Comparison of ENCODE assay signal across 11 cellular contexts in the genomic region with DNA sequence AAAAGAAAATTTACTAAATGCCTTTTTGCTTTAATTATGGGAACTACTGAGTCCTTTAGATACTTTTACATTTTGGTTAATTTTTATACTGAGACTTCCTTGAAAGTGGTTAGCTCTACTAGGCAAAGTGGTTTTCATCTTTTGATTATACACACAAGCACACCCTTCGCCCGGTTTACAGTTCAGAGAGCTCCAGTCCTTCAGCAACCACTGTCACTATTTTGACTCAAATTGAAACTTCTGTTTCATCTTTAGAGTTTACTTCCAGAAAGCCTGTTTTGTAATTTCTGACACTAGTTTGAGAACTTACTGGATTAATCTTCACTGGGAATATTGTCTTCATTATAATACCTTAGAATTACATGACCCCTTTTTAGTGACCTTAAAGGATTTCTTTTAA.
DNase-seq lines count a peak whose midpoint lies in the region; ATAC-seq and TF ChIP-seq lines count a peak whose summit lies in the region.
"Had no signal": no experiment of that assay in that cellular context is flagged by ENCODE, and none has a peak within 500 bp of the region (broad histone marks: within the 10 kb centered on the region; RNA-seq: fewer than 3 reads in every experiment).

No MANE protein-coding gene starts in this region.

- H3K9me2 ChIP-seq in GM23338 (ENCODE audit: insufficient read depth): no peaks in the 10 kb centered on the region

- POLR2A ChIA-PET in CD8-positive, alpha-beta memory T cell (lab: Charles Lee): no interaction called here

- H4K20me1 ChIP-seq in GM23338 (replicated peaks; ENCODE audit: insufficient read depth) (no peaks in the 10 kb centered on the region), neural progenitor cell (ENCODE audit: low read depth) (no peaks in the 10 kb centered on the region)

- no peaks in the 10 kb centered on the region for H3K27me3 Mint-ChIP-seq in CD8-positive, alpha-beta memory T cell
- H3K27me3 Mint-ChIP-seq in activated T-helper 1 cell treated with anti-CD3 and anti-CD28 coated beads, Interleukin-12 subunit alpha, Interleukin-12 subunit beta, Interleukin-2, Interleukin-4 antibody, amounts not matched to agents 30 ng/mL and 10 ng/mL and 1 ng/mL, durations not matched to agents 14 hours and 24 hours and 36 hours (ENCODE audit: insufficient read depth): no peaks in the 10 kb centered on the region
- H3K27me3 Mint-ChIP-seq in GM23338 (ENCODE audit: insufficient read depth, low read depth, poor library complexity) (peaks cover 2% of the 10 kb centered on the region), neural progenitor cell (ENCODE audit: insufficient read depth, low read depth) (no peaks in the 10 kb centered on the region)

- H3K27me3 ChIP-seq in CD8-positive, alpha-beta memory T cell (ENCODE audit: insufficient read depth, low read length, poor library complexity, severe bottlenecking): no peaks in the 10 kb centered on the region
- H3K27me3 ChIP-seq in GM23338 (ENCODE audit: insufficient read depth): no peaks in the 10 kb centered on the region
- H3K27me3 ChIP-seq in neural progenitor cell: no peaks in the 10 kb centered on the region
- no peaks in the 10 kb centered on the region for H3K27me3 ChIP-seq in foreskin keratinocyte

- peaks cover 22% of the 10 kb centered on the region for H3K4me1 ChIP-seq in CD8-positive, alpha-beta memory T cell (ENCODE audit: insufficient read depth, low read length)
- H3K4me1 ChIP-seq in GM23338 (ENCODE audit: insufficient read depth) (no peaks in the 10 kb centered on the region), neural progenitor cell (no peaks in the 10 kb centered on the region), foreskin keratinocyte (peaks cover 7% of the 10 kb centered on the region)

- H3K36me3 Mint-ChIP-seq in CD8-positive, alpha-beta memory T cell: peaks cover 0 to 16% (median 4%) of the 10 kb centered on the region in 3 donors
- H3K36me3 Mint-ChIP-seq in activated T-helper 1 cell treated with anti-CD3 and anti-CD28 coated beads, Interleukin-12 subunit alpha, Interleukin-12 subunit beta, Interleukin-2, Interleukin-4 antibody, amounts not matched to agents 30 ng/mL and 10 ng/mL and 1 ng/mL, durations not matched to agents 14 hours and 24 hours and 36 hours (ENCODE audit: low read depth): peaks cover 13% of the 10 kb centered on the region
- no peaks in the 10 kb centered on the region for H3K36me3 Mint-ChIP-seq in GM23338 (ENCODE audit: low read depth)
- H3K36me3 Mint-ChIP-seq in neural progenitor cell: no peaks in the 10 kb centered on the region

- H3K4me2 ChIP-seq in GM23338 (no peak overlapping the region), neural progenitor cell (no peak overlapping the region)

- H3K9ac ChIP-seq in neural progenitor cell: no peak overlapping the region

- H3K9me3 Mint-ChIP-seq in CD8-positive, alpha-beta memory T cell: no peaks in the 10 kb centered on the region
- H3K9me3 Mint-ChIP-seq in activated T-helper 1 cell treated with anti-CD3 and anti-CD28 coated beads, Interleukin-12 subunit alpha, Interleukin-12 subunit beta, Interleukin-2, Interleukin-4 antibody, amounts not matched to agents 30 ng/mL and 10 ng/mL and 1 ng/mL, durations not matched to agents 14 hours and 24 hours and 36 hours: no peaks in the 10 kb centered on the region
- H3K9me3 Mint-ChIP-seq in GM23338 (no peaks in the 10 kb centered on the region), neural progenitor cell (no peaks in the 10 kb centered on the region)

- H3K9me3 ChIP-seq in CD8-positive, alpha-beta memory T cell (ENCODE audit: low read length): no peaks in the 10 kb centered on the region
- H3K9me3 ChIP-seq in neural progenitor cell (ENCODE audit: low read depth): no peaks in the 10 kb centered on the region

- no peaks in the 10 kb centered on the region for H3K79me2 ChIP-seq in GM23338 (replicated peaks; ENCODE audit: insufficient read depth)
- no peaks in the 10 kb centered on the region for H3K79me2 ChIP-seq in neural progenitor cell (ENCODE audit: low read depth)

- ATAC-seq in HG03064 (IDR thresholded peaks at IDR 0.05; ENCODE audit: low read depth, unreplicated experiment): peak; percentile 91
- no peak for ATAC-seq in GM19324 (IDR thresholded peaks at IDR 0.05; ENCODE audit: low FRiP score, unreplicated experiment)
- no peak for ATAC-seq in GM23338
- no peak for ATAC-seq in foreskin keratinocyte

- H3F3A ChIP-seq in GM23338 (replicated peaks; ENCODE audit: low read depth) (no peaks in the 10 kb centered on the region), neural progenitor cell (ENCODE audit: low read depth) (no peaks in the 10 kb centered on the region)

- peak overlapping the region; percentile 68 to 98 (median 92) for H3K27ac Mint-ChIP-seq in CD8-positive, alpha-beta memory T cell
- H3K27ac Mint-ChIP-seq in activated T-helper 1 cell treated with anti-CD3 and anti-CD28 coated beads, Interleukin-12 subunit alpha, Interleukin-12 subunit beta, Interleukin-2, Interleukin-4 antibody, amounts not matched to agents 30 ng/mL and 10 ng/mL and 1 ng/mL, durations not matched to agents 14 hours and 24 hours and 36 hours: peak overlapping the region; percentile 49
- H3K27ac Mint-ChIP-seq in GM23338 (no peak overlapping the region), neural progenitor cell (no peak overlapping the region)

- CTCF ChIA-PET in CD8-positive, alpha-beta memory T cell (lab: Charles Lee): no interaction called here

- peak overlapping the region in 6 of 7 donors; percentile 24 to 77 (median 63) for H3K4me3 Mint-ChIP-seq in CD8-positive, alpha-beta memory T cell
- H3K4me3 Mint-ChIP-seq in activated T-helper 1 cell treated with anti-CD3 and anti-CD28 coated beads, Interleukin-12 subunit alpha, Interleukin-12 subunit beta, Interleukin-2, Interleukin-4 antibody, amounts not matched to agents 30 ng/mL and 10 ng/mL and 1 ng/mL, durations not matched to agents 14 hours and 24 hours and 36 hours: peak overlapping the region; percentile 45
- H3K4me3 Mint-ChIP-seq in GM23338 (no peak overlapping the region), neural progenitor cell (no peak overlapping the region)

- DNase-seq in CD8-positive, alpha-beta memory T cell: no peak
- DNase-seq in GM19240 (ENCODE audit: insufficient read length, low spot score) (peak; percentile 26), GM23338 (ENCODE audit: low spot score) (no peak), neural progenitor cell (ENCODE audit: low spot score) (no peak), foreskin keratinocyte (no peak)
- DNase-seq in activated T-helper 1 cell treated with anti-CD3 and anti-CD28 coated beads, Interleukin-12 subunit alpha, Interleukin-12 subunit beta, Interleukin-2, Interleukin-4 antibody, amounts not matched to agents 30 ng/mL and 10 ng/mL and 1 ng/mL, durations not matched to agents 14 hours and 24 hours and 36 hours (ENCODE audit: low spot score): peak; percentile 49
- DNase-seq: GOT3, kidney, MM.1S had no signal

- no peak overlapping the region for H3K4me3 ChIP-seq in CD8-positive, alpha-beta memory T cell (ENCODE audit: low read length)
- H3K4me3 ChIP-seq in GM23338 (no peak overlapping the region), neural progenitor cell (no peak overlapping the region)

- TF ChIP-seq CTCF in GM23338 (conservative IDR thresholded peaks at IDR 0.05; ENCODE audit: low read depth in 2 of 2) (no peak), neural progenitor cell (IDR thresholded peaks at IDR 0.05) (no peak), foreskin keratinocyte (conservative IDR thresholded peaks at IDR 0.05) (no peak)

- no peak overlapping the region for H3K27ac ChIP-seq in CD8-positive, alpha-beta memory T cell (ENCODE audit: low read depth, low read length)
- H3K27ac ChIP-seq in GM23338 (ENCODE audit: low read depth) (no peak overlapping the region), neural progenitor cell (no peak overlapping the region), foreskin keratinocyte (no peak overlapping the region)

- H2AFZ ChIP-seq in GM23338 (no peak overlapping the region), neural progenitor cell (replicated peaks) (no peak overlapping the region)

- no peaks in the 10 kb centered on the region for H3K36me3 ChIP-seq in CD8-positive, alpha-beta memory T cell (ENCODE audit: insufficient read depth, low read length)
- H3K36me3 ChIP-seq in GM23338 (ENCODE audit: insufficient read depth): no peaks in the 10 kb centered on the region
- H3K36me3 ChIP-seq in neural progenitor cell: no peaks in the 10 kb centered on the region

- H3K4me1 Mint-ChIP-seq in CD8-positive, alpha-beta memory T cell: peaks cover 25 to 46% (median 45%) of the 10 kb centered on the region in 3 donors
- peaks cover 56% of the 10 kb centered on the region for H3K4me1 Mint-ChIP-seq in activated T-helper 1 cell treated with anti-CD3 and anti-CD28 coated beads, Interleukin-12 subunit alpha, Interleukin-12 subunit beta, Interleukin-2, Interleukin-4 antibody, amounts not matched to agents 30 ng/mL and 10 ng/mL and 1 ng/mL, durations not matched to agents 14 hours and 24 hours and 36 hours (ENCODE audit: low read depth)
- H3K4me1 Mint-ChIP-seq in GM23338 (no peaks in the 10 kb centered on the region), neural progenitor cell (no peaks in the 10 kb centered on the region)

- intact Hi-C loops in activated T-helper 1 cell treated with anti-CD3 and anti-CD28 coated beads, Interleukin-12 subunit alpha, Interleukin-12 subunit beta, Interleukin-2, Interleukin-4 antibody, amounts not matched to agents 30 ng/mL and 10 ng/mL and 1 ng/mL, durations not matched to agents 14 hours and 24 hours and 36 hours (cut with micrococcal nuclease): loop anchor here (1.0 to 5.0 kb wide), 10 partner anchors 19 to 530 kb away; a partner anchor contains a TSS

TF ChIP-seq in GM23338, 12 proteins besides CTCF, POLR2A, EP300 and RAD21:
- no peak for TF ChIP-seq NANOG (IDR thresholded peaks at IDR 0.05; ENCODE audit: borderline replicate concordance)
- no peak for TF ChIP-seq POLR2AphosphoS5 (IDR thresholded peaks at IDR 0.05; ENCODE audit: low read depth)

Comparison
In these comparisons a context has a peak if more than half of its experiments do, and no peak if none do; other contexts are left out.
1. DNase-seq: peak in GM19240 (single experiment) and activated T-helper 1 cell treated with anti-CD3 and anti-CD28 coated beads, Interleukin-12 subunit alpha, Interleukin-12 subunit beta, Interleukin-2, Interleukin-4 antibody, amounts not matched to agents 30 ng/mL and 10 ng/mL and 1 ng/mL, durations not matched to agents 14 hours and 24 hours and 36 hours (single experiment); none in CD8-positive, alpha-beta memory T cell (0 of 5), GM23338 (single experiment), neural progenitor cell (single experiment) and foreskin keratinocyte (0 of 2).
2. H3K27ac Mint-ChIP-seq: peak in CD8-positive, alpha-beta memory T cell (8 of 8) and activated T-helper 1 cell treated with anti-CD3 and anti-CD28 coated beads, Interleukin-12 subunit alpha, Interleukin-12 subunit beta, Interleukin-2, Interleukin-4 antibody, amounts not matched to agents 30 ng/mL and 10 ng/mL and 1 ng/mL, durations not matched to agents 14 hours and 24 hours and 36 hours (single experiment); none in GM23338 (single experiment) and neural progenitor cell (single experiment).
3. H3K4me3 Mint-ChIP-seq: peak in CD8-positive, alpha-beta memory T cell (6 of 7) and activated T-helper 1 cell treated with anti-CD3 and anti-CD28 coated beads, Interleukin-12 subunit alpha, Interleukin-12 subunit beta, Interleukin-2, Interleukin-4 antibody, amounts not matched to agents 30 ng/mL and 10 ng/mL and 1 ng/mL, durations not matched to agents 14 hours and 24 hours and 36 hours (single experiment); none in GM23338 (single experiment) and neural progenitor cell (single experiment).